In genomic region chr13:50408068-50408467, GRCh38 we compare ENCODE assay signal across 28 cellular contexts.
"Had no signal": no experiment of that assay in that cellular context is flagged by ENCODE, and none has a peak within 500 bp of the region (broad histone marks: within the 10 kb centered on the region; RNA-seq: fewer than 3 reads in every experiment).

No MANE protein-coding gene starts in this region.

- H3K4me1 ChIP-seq: parathyroid adenoma, right lobe of liver, upper lobe of right lung, uterus had no signal

- DNase-seq: natural killer cell; occipital lobe; ovary; posterior cingulate gyrus; psoas muscle; right cardiac atrium; right lobe of liver; sigmoid colon; small intestine; stimulated activated CD4-positive, alpha-beta T cell treated with anti-CD3 and anti-CD28 coated beads, Interleukin-15, amount 100 ng/mL, for 24 hours; stimulated activated CD4-positive, alpha-beta T cell treated with anti-CD3 and anti-CD28 coated beads, Interleukin-2, amount 100 ng/mL, for 24 hours; stimulated activated CD4-positive, alpha-beta T cell treated with anti-CD3 and anti-CD28 coated beads, Interleukin-2, amount 100 ng/mL, for 48 hours; stimulated activated CD4-positive, alpha-beta T cell treated with anti-CD3 and anti-CD28 coated beads, Interleukin-4, amount 100 ng/mL, for 24 hours; stimulated activated naive B cell treated with anti-CD40 and anti-IgM and Interleukin-4, amounts not matched to agents 10 μg/mL and 1 μg/mL and 100 μg/mL, for 72 hours; stimulated activated naive CD4-positive, alpha-beta T cell treated with Interleukin-2 at 50 U/mL for 16 hours; stomach; tibial artery; transverse colon; upper lobe of right lung; uterus had no signal

- H3K4me2 ChIP-seq: neural progenitor cell had no signal

- H3K9me3 ChIP-seq: ovary, psoas muscle, right lobe of liver, sigmoid colon, stomach, thoracic aorta, tibial artery, transverse colon, upper lobe of right lung, uterus had no signal

- H3K36me3 Mint-ChIP-seq: natural killer cell; neural progenitor cell; stimulated activated effector memory CD8-positive, alpha-beta T cell treated with anti-CD3 and anti-CD28 coated beads, Interleukin-12 subunit alpha, Interleukin-12 subunit beta, amount 100 ng/mL, for 72 hours; stimulated activated naive B cell treated with anti-CD40 and anti-IgM and Interleukin-4, amounts not matched to agents 10 μg/mL and 1 μg/mL and 100 μg/mL, for 72 hours; type B pancreatic cell had no signal

- H2AFZ ChIP-seq: neural progenitor cell, parathyroid adenoma had no signal

- H3K4me1 Mint-ChIP-seq: natural killer cell had no signal

- H3K4me3 Mint-ChIP-seq: natural killer cell; nephron; neural progenitor cell; stimulated activated effector memory CD8-positive, alpha-beta T cell treated with anti-CD3 and anti-CD28 coated beads, Interleukin-12 subunit alpha, Interleukin-12 subunit beta, amount 100 ng/mL, for 72 hours; stimulated activated naive B cell treated with anti-CD40 and anti-IgM and Interleukin-4, amounts not matched to agents 10 μg/mL and 1 μg/mL and 100 μg/mL, for 72 hours; stimulated activated naive CD8-positive, alpha-beta T cell treated with anti-CD3 and anti-CD28 coated beads, Interleukin-15, Interleukin-2, amounts not matched to agents 100 ng/mL and 50 ng/mL, for 24 hours; type B pancreatic cell had no signal

- H3K4me3 ChIP-seq: neural progenitor cell, ovary, psoas muscle, right lobe of liver, sigmoid colon, stomach, thoracic aorta, tibial artery, transverse colon, upper lobe of right lung, uterus had no signal

- H3K27me3 ChIP-seq: neural progenitor cell, ovary, right lobe of liver, sigmoid colon, stomach, tibial artery, transverse colon, upper lobe of right lung, uterus had no signal

- H3K36me3 ChIP-seq: neural progenitor cell, ovary, right lobe of liver, sigmoid colon, stomach, thoracic aorta, tibial artery, transverse colon, upper lobe of right lung, uterus had no signal

- H3K27me3 Mint-ChIP-seq: progenitor cell of endocrine pancreas had no signal

- H3K9ac ChIP-seq: neural progenitor cell, parathyroid adenoma had no signal

- H3K9me3 Mint-ChIP-seq: natural killer cell; nephron; neural progenitor cell; stimulated activated effector memory CD8-positive, alpha-beta T cell treated with anti-CD3 and anti-CD28 coated beads, Interleukin-12 subunit alpha, Interleukin-12 subunit beta, amount 100 ng/mL, for 72 hours; stimulated activated naive B cell treated with anti-CD40 and anti-IgM and Interleukin-4, amounts not matched to agents 10 μg/mL and 1 μg/mL and 100 μg/mL, for 72 hours; stimulated activated naive CD8-positive, alpha-beta T cell treated with anti-CD3 and anti-CD28 coated beads, Interleukin-15, Interleukin-2, amounts not matched to agents 100 ng/mL and 50 ng/mL, for 24 hours; type B pancreatic cell had no signal

- ATAC-seq: natural killer cell; psoas muscle; right cardiac atrium; right lobe of liver; stimulated activated effector memory CD8-positive, alpha-beta T cell treated with anti-CD3 and anti-CD28 coated beads, Interleukin-12 subunit alpha, Interleukin-12 subunit beta, amount 100 ng/mL, for 72 hours; stimulated activated naive B cell treated with anti-CD40 and anti-IgM and Interleukin-4, amounts not matched to agents 10 μg/mL and 1 μg/mL and 100 μg/mL, for 72 hours; upper lobe of right lung had no signal

- H3K27ac Mint-ChIP-seq: natural killer cell; nephron; neural progenitor cell; progenitor cell of endocrine pancreas; stimulated activated effector memory CD8-positive, alpha-beta T cell treated with anti-CD3 and anti-CD28 coated beads, Interleukin-12 subunit alpha, Interleukin-12 subunit beta, amount 100 ng/mL, for 72 hours; stimulated activated naive B cell treated with anti-CD40 and anti-IgM and Interleukin-4, amounts not matched to agents 10 μg/mL and 1 μg/mL and 100 μg/mL, for 72 hours; stimulated activated naive CD8-positive, alpha-beta T cell treated with anti-CD3 and anti-CD28 coated beads, Interleukin-15, Interleukin-2, amounts not matched to agents 100 ng/mL and 50 ng/mL, for 24 hours; type B pancreatic cell had no signal

- H3K27ac ChIP-seq: neural progenitor cell, ovary, parathyroid adenoma, psoas muscle, right lobe of liver, sigmoid colon, stomach, thoracic aorta, tibial artery, transverse colon, upper lobe of right lung, uterus had no signal
